35 cellular contexts compared by ENCODE assay signal in the genomic region with DNA sequence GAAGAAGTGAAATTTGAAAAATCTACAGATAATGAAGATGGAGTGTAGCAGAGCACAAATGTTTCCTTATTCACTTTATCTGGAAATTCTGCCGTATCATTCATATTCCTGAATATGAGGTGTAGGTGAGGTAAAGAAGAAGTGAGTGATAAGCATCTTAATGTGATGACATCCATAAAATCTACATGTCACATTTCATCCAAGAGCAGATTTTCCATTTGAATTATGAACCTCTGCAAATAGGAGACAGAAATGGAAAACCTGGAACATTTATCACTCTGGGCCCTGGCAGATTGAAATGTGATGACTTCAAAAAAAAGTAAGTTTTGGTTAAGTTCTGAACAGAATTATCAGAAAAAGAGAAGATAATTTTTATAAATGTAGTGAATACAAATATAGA.
A peak's percentile ranks its signal among the peaks of the same experiment; 100 is the strongest.
DNase-seq lines count a peak whose midpoint lies in the region; FAIRE-seq and TF ChIP-seq lines count a peak whose summit lies in the region.
"Had no signal": no experiment of that assay in that cellular context is flagged by ENCODE, and none has a peak within 500 bp of the region (broad histone marks: within the 10 kb centered on the region; RNA-seq: fewer than 3 reads in every experiment).

No MANE protein-coding gene starts in this region.

- no peaks in the 10 kb centered on the region for H3K9me1 ChIP-seq in endothelial cell of umbilical vein (replicated peaks; ENCODE audit: control insufficient read depth, extremely low read depth, insufficient read depth, low read length)

- no TSS peak for BruUV-seq in endothelial cell of umbilical vein (replicated peaks; lab: Mats Ljungman, UMichigan)

- dilution Hi-C loops in endothelial cell of umbilical vein (cut with MboI; ENCODE audit: extremely low pct_ligation_motif_present, low sequenced_read_pairs): no loop called here

- in situ Hi-C loops in G401 (cut with HindIII; ENCODE audit: low sequenced_read_pairs): no loop called here

- H4K20me1 ChIP-seq in endothelial cell of umbilical vein (replicated peaks; ENCODE audit: control insufficient read depth, extremely low read depth, insufficient read depth, low read length) (no peaks in the 10 kb centered on the region), neural cell (ENCODE audit: insufficient read depth) (no peaks in the 10 kb centered on the region)
- H4K20me1 ChIP-seq: BLaER1; BLaER1 treated with 17β-estradiol and CSF1 and Interleukin-3, amounts not matched to agents 10 nM and 100 nM had no signal

- FAIRE-seq in H54 (lab: Jason Lieb, UNC) (peak; percentile 83), endothelial cell of umbilical vein (lab: Jason Lieb, UNC) (peak; percentile 24)
- FAIRE-seq: A204.1, A549, D721Med had no signal

- H3K27me3 ChIP-seq in endothelial cell of umbilical vein (ENCODE audit: control insufficient read depth in 2 of 2, insufficient read depth in 2 of 2, low read length in 2 of 2) (no peaks in the 10 kb centered on the region), neural cell (ENCODE audit: insufficient read depth, low read depth, low read length) (no peaks in the 10 kb centered on the region)
- H3K27me3 ChIP-seq: BE2C; BLaER1; BLaER1 treated with 17β-estradiol and CSF1 and Interleukin-3, amounts not matched to agents 10 nM and 100 nM had no signal

- no peak overlapping the region for H3K9ac ChIP-seq in endothelial cell of umbilical vein (replicated peaks; ENCODE audit: extremely low read depth, insufficient read depth, low read length)
- H3K9ac ChIP-seq in neural cell (ENCODE audit: low read length): no peak overlapping the region
- H3K9ac ChIP-seq: BLaER1; BLaER1 treated with 17β-estradiol and CSF1 and Interleukin-3, amounts not matched to agents 10 nM and 100 nM had no signal

- intact Hi-C loops in endothelial cell of umbilical vein (cut with micrococcal nuclease): no loop called here

- H3K36me3 ChIP-seq in endothelial cell of umbilical vein (ENCODE audit: control insufficient read depth in 2 of 2, extremely low read depth in 1 of 2, insufficient read depth in 2 of 2, low read length in 2 of 2) (no peaks in the 10 kb centered on the region), neural cell (ENCODE audit: insufficient read depth, low read length) (no peaks in the 10 kb centered on the region)
- H3K36me3 ChIP-seq: BE2C; BLaER1; BLaER1 treated with 17β-estradiol and CSF1 and Interleukin-3, amounts not matched to agents 10 nM and 100 nM had no signal

- no peaks in the 10 kb centered on the region for H3K79me2 ChIP-seq in endothelial cell of umbilical vein (ENCODE audit: control insufficient read depth, insufficient read depth, low read length)
- H3K79me2 ChIP-seq in neural cell (replicated peaks; ENCODE audit: insufficient read depth, low read length): no peaks in the 10 kb centered on the region

- no peak for TF ChIP-seq RAD21 in neural cell (conservative IDR thresholded peaks at IDR 0.05)

- H3F3A ChIP-seq in neural cell (ENCODE audit: insufficient read depth, low read length, poor library complexity, severe bottlenecking): no peaks in the 10 kb centered on the region

- no peaks in the 10 kb centered on the region for H3K9me2 ChIP-seq in neural cell (ENCODE audit: insufficient read depth, low read length)

- no peaks in the 10 kb centered on the region for H3K9me3 ChIP-seq in endothelial cell of umbilical vein (replicated peaks; ENCODE audit: control insufficient read depth, insufficient read depth, low read length)
- no peaks in the 10 kb centered on the region for H3K9me3 ChIP-seq in neural cell (ENCODE audit: low read length)
- H3K9me3 ChIP-seq: A549, BE2C, Caco-2 had no signal

- DNase-seq in H54 (ENCODE audit: insufficient read length, low spot score) (no peak), SK-N-DZ (ENCODE audit: low spot score) (peak; percentile 64), endothelial cell of umbilical vein (ENCODE audit: low read depth, low spot score) (no peak), AG08396 (ENCODE audit: low spot score) (no peak), foreskin fibroblast (no peak), G401 (ENCODE audit: low spot score) (no peak)
- no peak for DNase-seq in NK-92 treated with Interleukin-12 subunit alpha and Interleukin-12 subunit beta, amount 100 ng/mL, for 24 hours (lab: John Stamatoyannopoulos, UW)
- DNase-seq: 8988T; ACHN; AML-193; BE2C; C1 segment of cervical spinal cord; Caco-2; Calu3; CD4-positive, alpha-beta memory T cell; CD4-positive, alpha-beta T cell; CD4-positive, CD25-positive, alpha-beta regulatory T cell; CD8-positive, alpha-beta memory T cell; CD8-positive, alpha-beta T cell; COR-L47; DMS 273 treated with DMSO at 0.1 percent for 48 hours; DMS153; DMS53; DMS79; DMS79 treated with DMSO at 0.1 percent for 48 hours; DND-41; EL had no signal

- H3K4me1 ChIP-seq in endothelial cell of umbilical vein (ENCODE audit: control insufficient read depth, extremely low read depth, insufficient read depth, low read length): no peaks in the 10 kb centered on the region
- H3K4me1 ChIP-seq: A549; BE2C; BLaER1; BLaER1 treated with 17β-estradiol and CSF1 and Interleukin-3, amounts not matched to agents 10 nM and 100 nM; Caco-2 had no signal

- CTCF ChIA-PET in endothelial cell of umbilical vein (lab: Charles Lee): no interaction called here

- TF ChIP-seq EP300 in neural cell (conservative IDR thresholded peaks at IDR 0.05; ENCODE audit: poor library complexity, severe bottlenecking): peak; percentile 77

- TF ChIP-seq CTCF in endothelial cell of umbilical vein (IDR thresholded peaks at IDR 0.05; ENCODE audit: extremely low read depth in 1 of 2, insufficient read depth in 1 of 2, low read depth in 1 of 2, low read length in 2 of 2) (no peak), neural cell (IDR thresholded peaks at IDR 0.05; ENCODE audit: poor library complexity, severe bottlenecking) (no peak), foreskin fibroblast (IDR thresholded peaks at IDR 0.05; ENCODE audit: low read depth, low read length) (no peak)

- no peak overlapping the region for H3K4me3 ChIP-seq in endothelial cell of umbilical vein (replicated peaks in 1 of 3; ENCODE audit: insufficient read depth in 1 of 3, low read depth in 1 of 3, low read length in 3 of 3)
- no peak overlapping the region for H3K4me3 ChIP-seq in neural cell (ENCODE audit: low read length)
- no peak overlapping the region for H3K4me3 ChIP-seq in foreskin fibroblast (ENCODE audit: low read depth in 1 of 2, low read length in 2 of 2)
- H3K4me3 ChIP-seq: A549; BLaER1; BLaER1 treated with 17β-estradiol and CSF1 and Interleukin-3, amounts not matched to agents 10 nM and 100 nM had no signal

- H3K4me2 ChIP-seq in endothelial cell of umbilical vein (ENCODE audit: insufficient read depth, low read length): no peak overlapping the region
- no peak overlapping the region for H3K4me2 ChIP-seq in neural cell (ENCODE audit: low read length)
- H3K4me2 ChIP-seq: A549; BLaER1; BLaER1 treated with 17β-estradiol and CSF1 and Interleukin-3, amounts not matched to agents 10 nM and 100 nM had no signal

- TF ChIP-seq POLR2A in H54 (IDR thresholded peaks at IDR 0.05; ENCODE audit: low read depth, low read length): no peak
- TF ChIP-seq POLR2A in endothelial cell of umbilical vein (IDR thresholded peaks at IDR 0.05; ENCODE audit: low read depth, low read length): no peak

- H3K27ac ChIP-seq in endothelial cell of umbilical vein (ENCODE audit: insufficient read depth, low read depth, low read length) (no peak overlapping the region), neural cell (ENCODE audit: low read length) (no peak overlapping the region)
- H3K27ac ChIP-seq: 22Rv1; A549; BLaER1; BLaER1 treated with 17β-estradiol and CSF1 and Interleukin-3, amounts not matched to agents 10 nM and 100 nM; C4-2B had no signal

- POLR2A ChIA-PET in endothelial cell of umbilical vein (lab: Charles Lee): no interaction called here

- H2AFZ ChIP-seq in endothelial cell of umbilical vein (ENCODE audit: low read depth, low read length) (no peak overlapping the region), neural cell (ENCODE audit: low read depth, low read length) (no peak overlapping the region)

TF ChIP-seq in endothelial cell of umbilical vein, 7 proteins besides CTCF, POLR2A, EP300 and RAD21:
- TF ChIP-seq POLR2AphosphoS5 (IDR thresholded peaks at IDR 0.05; ENCODE audit: insufficient read depth, low read depth, low read length) (no peak), FOS (IDR thresholded peaks at IDR 0.05; ENCODE audit: borderline replicate concordance, insufficient read depth, low read length) (no peak)
TF ChIP-seq in endothelial cell of umbilical vein: peak in this region for 0.

TF ChIP-seq in neural cell, 6 proteins besides CTCF, POLR2A, EP300 and RAD21:
- TF ChIP-seq POLR2AphosphoS5 (IDR thresholded peaks at IDR 0.05) (peak; percentile 43), EZH2 (IDR thresholded peaks at IDR 0.05; ENCODE audit: borderline replicate concordance, insufficient read depth, low read length, poor library complexity, severe bottlenecking) (no peak)
- TF ChIP-seq, protein P1, sequence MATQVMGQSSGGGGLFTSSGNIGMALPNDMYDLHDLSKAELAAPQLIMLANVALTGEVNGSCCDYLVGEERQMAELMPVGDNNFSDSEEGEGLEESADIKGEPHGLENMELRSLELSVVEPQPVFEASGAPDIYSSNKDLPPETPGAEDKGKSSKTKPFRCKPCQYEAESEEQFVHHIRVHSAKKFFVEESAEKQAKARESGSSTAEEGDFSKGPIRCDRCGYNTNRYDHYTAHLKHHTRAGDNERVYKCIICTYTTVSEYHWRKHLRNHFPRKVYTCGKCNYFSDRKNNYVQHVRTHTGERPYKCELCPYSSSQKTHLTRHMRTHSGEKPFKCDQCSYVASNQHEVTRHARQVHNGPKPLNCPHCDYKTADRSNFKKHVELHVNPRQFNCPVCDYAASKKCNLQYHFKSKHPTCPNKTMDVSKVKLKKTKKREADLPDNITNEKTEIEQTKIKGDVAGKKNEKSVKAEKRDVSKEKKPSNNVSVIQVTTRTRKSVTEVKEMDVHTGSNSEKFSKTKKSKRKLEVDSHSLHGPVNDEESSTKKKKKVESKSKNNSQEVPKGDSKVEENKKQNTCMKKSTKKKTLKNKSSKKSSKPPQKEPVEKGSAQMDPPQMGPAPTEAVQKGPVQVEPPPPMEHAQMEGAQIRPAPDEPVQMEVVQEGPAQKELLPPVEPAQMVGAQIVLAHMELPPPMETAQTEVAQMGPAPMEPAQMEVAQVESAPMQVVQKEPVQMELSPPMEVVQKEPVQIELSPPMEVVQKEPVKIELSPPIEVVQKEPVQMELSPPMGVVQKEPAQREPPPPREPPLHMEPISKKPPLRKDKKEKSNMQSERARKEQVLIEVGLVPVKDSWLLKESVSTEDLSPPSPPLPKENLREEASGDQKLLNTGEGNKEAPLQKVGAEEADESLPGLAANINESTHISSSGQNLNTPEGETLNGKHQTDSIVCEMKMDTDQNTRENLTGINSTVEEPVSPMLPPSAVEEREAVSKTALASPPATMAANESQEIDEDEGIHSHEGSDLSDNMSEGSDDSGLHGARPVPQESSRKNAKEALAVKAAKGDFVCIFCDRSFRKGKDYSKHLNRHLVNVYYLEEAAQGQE (IDR thresholded peaks at IDR 0.05; ENCODE audit: borderline replicate concordance): peak; percentile 97
TF ChIP-seq in neural cell: peak in this region for 2.
